Comparison of ENCODE assay signal across 8 cellular contexts in genomic region chr1:161153682-161154337, GRCh38. TPM values are rescaled to one million over a fixed set of nuclear protein-coding genes. Genes with fewer than 3 reads are reported as not detected.
DNase-seq lines count a peak whose midpoint lies in the region; ATAC-seq and TF ChIP-seq lines count a peak whose summit lies in the region.

TSS of gene UFC1 (plus strand) at chr1:161153978. CDS start at chr1:161153998, 20 bp downstream.

- H3K4me3 ChIP-seq in urinary bladder (ENCODE audit: low read depth, low read length), result peak within 1 kb of the TSS; percentile 44

- H3K9me3 Mint-ChIP-seq in progenitor cell of endocrine pancreas (ENCODE audit: low read depth), result no peaks in the 10 kb centered on the region

- H3K27ac Mint-ChIP-seq in progenitor cell of endocrine pancreas, result peak within 1 kb of the TSS; percentile 100

- H3K27me3 Mint-ChIP-seq in progenitor cell of endocrine pancreas, result no peaks in the 10 kb centered on the region

- H3K4me3 Mint-ChIP-seq in progenitor cell of endocrine pancreas (ENCODE audit: low read depth), result peak within 1 kb of the TSS; percentile 93

- no peak for TF ChIP-seq CTCF in GM10266 (IDR thresholded peaks at IDR 0.05; ENCODE audit: control insufficient read depth, insufficient read depth, low read depth, missing control alignments)
- no peak for TF ChIP-seq CTCF in progenitor cell of endocrine pancreas (IDR thresholded peaks at IDR 0.05; ENCODE audit: unreplicated experiment)

- H3K36me3 Mint-ChIP-seq in progenitor cell of endocrine pancreas (ENCODE audit: insufficient read depth), result peaks cover 9% of the 10 kb centered on the region

- DNase-seq in GM10266 (ENCODE audit: extremely low spot score) (peak; percentile 89), NCI-H146 treated with DMSO at 0.1 percent for 48 hours (lab: John Stamatoyannopoulos, UW; ENCODE audit: unreplicated experiment) (peak; percentile 77), T-helper 1 cell (peak; percentile 64 to 92 (median 75)), amniotic epithelial cell (ENCODE audit: low read depth) (peak; percentile 91), left cardiac atrium (peak; percentile 86), progenitor cell of endocrine pancreas (ENCODE audit: low spot score, unreplicated experiment) (peak; percentile 32)

- peak; percentile 96 for ATAC-seq in HG02798 (IDR thresholded peaks at IDR 0.05; ENCODE audit: poor library complexity, unreplicated experiment)
- ATAC-seq in left cardiac atrium, result peak; percentile 93 to 96

- peaks cover 1% of the 10 kb centered on the region for H3K4me1 ChIP-seq in urinary bladder (ENCODE audit: insufficient read depth)

- H3K36me3 ChIP-seq in urinary bladder (ENCODE audit: insufficient read depth), result no peaks in the 10 kb centered on the region

- peaks cover 9% of the 10 kb centered on the region for H3K4me1 Mint-ChIP-seq in progenitor cell of endocrine pancreas (ENCODE audit: low read depth)

- under 1% methylated on average over 33 of the region's 33 CpGs for WGBS in urinary bladder

- intact Hi-C loops in left cardiac atrium (cut with DNase I), result no loop called here

- H3K27ac ChIP-seq in urinary bladder (ENCODE audit: low read depth), result peak within 1 kb of the TSS; percentile 78

RNA-seq across cellular contexts. Expression of gene UFC1, which starts in this region (rescaled TPM):
- total RNA-seq in left cardiac atrium (10 to 100 TPM; 77.7 to 83.8 TPM), progenitor cell of endocrine pancreas (139 and 150 TPM in 2 replicates), urinary bladder (82.4 TPM)
- 119 TPM for polyA plus RNA-seq in urinary bladder

Comparison
In these comparisons a context has a peak if more than half of its experiments do, and no peak if none do; other contexts are left out.
1. Peak in every context shown above with its lines: DNase-seq, ATAC-seq, H3K4me3 ChIP-seq and H3K27ac ChIP-seq.
2. DNase-seq: peak in every context shown above with its lines; median percentile 91 in amniotic epithelial cell; 89 in GM10266; 86 in left cardiac atrium; 77 in NCI-H146 treated with DMSO at 0.1 percent for 48 hours; 75 in T-helper 1 cell; 32 in progenitor cell of endocrine pancreas.